Comparison of ENCODE assay signal across 8 cellular contexts in genomic region chrX:118975831-118976598, GRCh38. TPM values are rescaled to one million over a fixed set of nuclear protein-coding genes. Genes with fewer than 3 reads are reported as not detected.
DNase-seq lines count a peak whose midpoint lies in the region; ATAC-seq, FAIRE-seq and TF ChIP-seq lines count a peak whose summit lies in the region.

No MANE protein-coding gene starts in this region.

- peak overlapping the region; percentile 32 for H3K9ac ChIP-seq in HCT116 (ENCODE audit: low read length)

- ATAC-seq in HCT116: peak; percentile 49
- no peak for ATAC-seq in GM21576 (IDR thresholded peaks at IDR 0.05; ENCODE audit: unreplicated experiment)
- no peak for ATAC-seq in HG03108 (IDR thresholded peaks at IDR 0.05; ENCODE audit: unreplicated experiment)

- H3K79me2 ChIP-seq in HCT116 (ENCODE audit: insufficient read depth, low read length): no peaks in the 10 kb centered on the region

- H3K27ac ChIP-seq in HCT116 (ENCODE audit: low read depth, low read length): peak overlapping the region; percentile 30; the same call in 1 of the 2 replicates
- peak overlapping the region; percentile 52 for H3K27ac ChIP-seq in thymus (ENCODE audit: low read depth)

- TF ChIP-seq CTCF in HCT116 (IDR thresholded peaks at IDR 0.05 in 2 of 3, conservative IDR thresholded peaks at IDR 0.05 in 1 of 3; ENCODE audit: borderline replicate concordance in 1 of 3, insufficient read depth in 1 of 3, low read depth in 2 of 3, low read length in 2 of 3): no peak

- peaks cover 11 to 32% of the 10 kb centered on the region in 2 experiments; a peak in 3 of 4 replicates for H3K4me1 ChIP-seq in HCT116 (ENCODE audit: control insufficient read depth in 1 of 2, insufficient read depth in 2 of 2, low read length in 2 of 2)
- no peaks in the 10 kb centered on the region for H3K4me1 ChIP-seq in thymus (ENCODE audit: control insufficient read depth, insufficient read depth, low read length)

- TF ChIP-seq RAD21 in HCT116 (IDR thresholded peaks at IDR 0.05; ENCODE audit: low read depth): no peak

- H3K36me3 ChIP-seq in HCT116 (ENCODE audit: control insufficient read depth in 1 of 2, insufficient read depth in 2 of 2, low read length in 2 of 2) (no peaks in the 10 kb centered on the region), thymus (ENCODE audit: control insufficient read depth, insufficient read depth) (no peaks in the 10 kb centered on the region)

- WGBS in thymus: 2% methylated on average over 61 of the region's 64 CpGs

- CTCF ChIA-PET in HCT116 (lab: Charles Lee): no interaction called here

- H3K9me2 ChIP-seq in HCT116 (ENCODE audit: insufficient read depth): no peaks in the 10 kb centered on the region

- H3K9me3 ChIP-seq in HCT116 (ENCODE audit: control insufficient read depth in 1 of 2, insufficient read depth in 1 of 2, low read depth in 1 of 2, low read length in 2 of 2): no peaks in the 10 kb centered on the region
- no peaks in the 10 kb centered on the region for H3K9me3 ChIP-seq in thymus (ENCODE audit: control insufficient read depth)

- intact Hi-C loops in HCT116 (cut with micrococcal nuclease): no loop called here

- H2AFZ ChIP-seq in HCT116 (ENCODE audit: low read depth, low read length, poor library complexity, severe bottlenecking): no peak overlapping the region

- H3K27me3 ChIP-seq in HCT116 (ENCODE audit: insufficient read depth, low read length) (no peaks in the 10 kb centered on the region), thymus (ENCODE audit: control insufficient read depth, insufficient read depth) (peaks cover 6% of the 10 kb centered on the region)

- peak overlapping the region; percentile 78 for H3K4me2 ChIP-seq in HCT116 (ENCODE audit: low read length)

- no TSS peak for BruUV-seq in HCT116 (replicated peaks; lab: Mats Ljungman, UMichigan)

- no peaks in the 10 kb centered on the region for H4K20me1 ChIP-seq in HCT116 (ENCODE audit: insufficient read depth)

- POLR2A ChIA-PET in HCT116 (lab: Charles Lee): no interaction called here

- H3K4me3 ChIP-seq in HCT116 (replicated peaks in 1 of 2; ENCODE audit: low read depth in 1 of 2, low read length in 2 of 2): peak overlapping the region; percentile 39 to 56
- peak overlapping the region; percentile 32 for H3K4me3 ChIP-seq in thymus (ENCODE audit: low read length)

- RAD21 ChIA-PET in HCT116 (lab: Charles Lee; ENCODE audit: low non-redundant PET in 1 of 2, low total read pairs in 2 of 2, uncharacterized antibody in 2 of 2, unreplicated experiment in 2 of 2): no interaction called here

- DNase-seq in HCT116 (ENCODE audit: low read depth, low spot score) (no peak), RCC 7860 (ENCODE audit: low spot score) (peak; percentile 69), activated gamma-delta T cell (lab: John Stamatoyannopoulos, UW) (peak; percentile 52), foreskin melanocyte (peak; percentile 32), occipital lobe (lab: John Stamatoyannopoulos, UW) (peak; percentile 31)

- no peak for TF ChIP-seq POLR2A in HCT116 (IDR thresholded peaks at IDR 0.05; ENCODE audit: borderline replicate concordance, extremely low read depth, insufficient read depth, insufficient read length)

- no peak for FAIRE-seq in RCC 7860 (lab: Jason Lieb, UNC)

TF ChIP-seq in HCT116, 20 proteins besides CTCF, POLR2A, EP300 and RAD21:
- TF ChIP-seq MAX (IDR thresholded peaks at IDR 0.05): peak; percentile 40; the same call in 1 of the 2 replicates
- no peak for TF ChIP-seq EZH2 (IDR thresholded peaks at IDR 0.05)

RNA-seq across cellular contexts. Expression of gene LONRF3, which starts 1.6 kb away (rescaled TPM):
- 3.1 TPM for total RNA-seq in HCT116 (2021; ENCODE audit: unreplicated experiment)
- 1.6 and 2.0 TPM in 2 replicates for polyA plus RNA-seq in HCT116 (2012)
- total RNA-seq in occipital lobe: 1.9 TPM
- 0.25 TPM for polyA plus RNA-seq in thymus
